In genomic region chr1:94854458-94855306, GRCh38 we compare ENCODE assay signal across 8 cellular contexts. TPM values are rescaled to one million over a fixed set of nuclear protein-coding genes. Genes with fewer than 3 reads are reported as not detected.
A peak's percentile ranks its signal among the peaks of the same experiment; 100 is the strongest.
DNase-seq lines count a peak whose midpoint lies in the region; ATAC-seq and TF ChIP-seq lines count a peak whose summit lies in the region.

No MANE protein-coding gene starts in this region.

- WGBS in lung, 2 donors, result 8 to 14% methylated on average over 21 of the region's 21 CpGs

- H3K27me3 ChIP-seq in lung (ENCODE audit: control insufficient read depth, insufficient read depth), result no peaks in the 10 kb centered on the region

- H3K27ac ChIP-seq in C4-2B (no peak overlapping the region), lung (ENCODE audit: low read depth in 1 of 2, low read length in 1 of 2) (peak overlapping the region; percentile 82 to 84)

- no peak overlapping the region for H3K4me3 ChIP-seq in lung

- H3K4me1 ChIP-seq in lung (ENCODE audit: control insufficient read depth in 2 of 2, insufficient read depth in 2 of 2, low read length in 2 of 2), result peaks cover 0 to 5% of the 10 kb centered on the region in 2 donors

- no peaks in the 10 kb centered on the region for H3K36me3 ChIP-seq in lung (ENCODE audit: control insufficient read depth in 2 of 2, insufficient read depth in 2 of 2, low read length in 2 of 2)

- no peaks in the 10 kb centered on the region for H3K9me3 ChIP-seq in lung (ENCODE audit: control insufficient read depth in 2 of 2, insufficient read depth in 1 of 2, low read length in 1 of 2)

- DNase-seq in NCI-H524 treated with DMSO at 0.1 percent for 48 hours (lab: John Stamatoyannopoulos, UW) (peak; percentile 69), lung (ENCODE audit: low spot score) (peak; percentile 89)
- peak; percentile 66 to 71 for DNase-seq in activated CD4-positive, alpha-beta T cell treated with anti-CD3 and anti-CD28 coated beads, Interleukin-2, amount 50 U/mL, for 4 hours
- DNase-seq in effector CD8-positive, alpha-beta T cell (lab: John Stamatoyannopoulos, UW), result peak; percentile 56
- peak; percentile 23 to 50 (median 45) for DNase-seq in stimulated activated CD4-positive, alpha-beta T cell treated with anti-CD3 and anti-CD28 coated beads, TNF-alpha, amount 100 ng/mL, for 1 hour (ENCODE audit: low read depth in 3 of 3, low spot score in 1 of 3)

- ATAC-seq in GM19351 (IDR thresholded peaks at IDR 0.05; ENCODE audit: unreplicated experiment) (peak; percentile 99), HG03469 (IDR thresholded peaks at IDR 0.05; ENCODE audit: unreplicated experiment) (peak; percentile 99), lung (ENCODE audit: insufficient read depth, low FRiP score) (peak; percentile 94)

- peak; percentile 93 for TF ChIP-seq CTCF in C4-2B (conservative IDR thresholded peaks at IDR 0.05)
- peak; percentile 94 for TF ChIP-seq CTCF in lung (IDR thresholded peaks at IDR 0.05; ENCODE audit: control extremely low read depth, extremely low read depth)

RNA-seq across cellular contexts. Expression of gene SLC44A3, which starts 34.5 kb away (rescaled TPM):
- 10 to 100 TPM; 13.8 to 31.8 TPM for total RNA-seq in lung
- polyA plus RNA-seq in lung, result 1 to 10 TPM; 9.3 to 9.4 TPM
